In genomic region chr5:179974946-179975712, GRCh38 we compare ENCODE assay signal across 8 cellular contexts.
A peak's percentile ranks its signal among the peaks of the same experiment; 100 is the strongest.
DNase-seq lines count a peak whose midpoint lies in the region; ATAC-seq lines count a peak whose summit lies in the region.

No MANE protein-coding gene starts in this region.

- H2AFZ ChIP-seq in GM23248, result no peak overlapping the region

- no peak overlapping the region for H3K9ac ChIP-seq in GM23248

- H4K20me1 ChIP-seq in GM23248 (ENCODE audit: insufficient read depth), result no peaks in the 10 kb centered on the region

- H3K4me2 ChIP-seq in GM23248 (ENCODE audit: unreplicated experiment), result no peak overlapping the region

- DNase-seq in activated naive CD4-positive, alpha-beta T cell treated with anti-CD3 and anti-CD28 coated beads, Interleukin-2, amount 10 ng/mL, durations not matched to agents 7 days and 5 days, result peak; percentile 61
- no peak for DNase-seq in activated naive CD4-positive, alpha-beta T cell treated with anti-CD3 and anti-CD28 coated beads, Interleukin-2, amount 50 U/mL, for 16 hours
- DNase-seq in GM23248 (peak; percentile 22), MV-4-11 (lab: John Stamatoyannopoulos, UW) (peak; percentile 31), right cardiac atrium (peak in 2 of 3 donors; percentile 29 to 64)
- DNase-seq in activated CD4-positive, alpha-beta T cell treated with anti-CD3 and anti-CD28 coated beads, Interleukin-2, amount 50 U/mL, for 1 hour, result peak; percentile 12
- DNase-seq in stimulated activated CD8-positive, alpha-beta memory T cell treated with anti-CD3 and anti-CD28 coated beads, Interleukin-4, amount 100 ng/mL, for 48 hours, result peak; percentile 34

- no peaks in the 10 kb centered on the region for H3K9me2 ChIP-seq in GM23248 (ENCODE audit: insufficient read depth)

- intact Hi-C loops in right cardiac atrium (cut with DNase I), result no loop called here

- H3K27me3 ChIP-seq in GM23248 (replicated peaks; ENCODE audit: insufficient read depth), result no peaks in the 10 kb centered on the region
- H3K27me3 ChIP-seq in right cardiac atrium (ENCODE audit: control insufficient read depth, insufficient read depth), result no peaks in the 10 kb centered on the region

- no peak overlapping the region for H3K4me3 ChIP-seq in GM23248
- no peak overlapping the region for H3K4me3 ChIP-seq in right cardiac atrium (ENCODE audit: low read length)

- ATAC-seq in right cardiac atrium (peak; percentile 61 to 79), GM19328 (IDR thresholded peaks at IDR 0.05; ENCODE audit: unreplicated experiment) (no peak)

- no peaks in the 10 kb centered on the region for H3K9me3 Mint-ChIP-seq in activated naive CD4-positive, alpha-beta T cell treated with anti-CD3 and anti-CD28 coated beads, Interleukin-2, amount 10 ng/mL, durations not matched to agents 7 days and 5 days

- H3K27ac Mint-ChIP-seq in activated naive CD4-positive, alpha-beta T cell treated with anti-CD3 and anti-CD28 coated beads, Interleukin-2, amount 10 ng/mL, durations not matched to agents 7 days and 5 days, result no peak overlapping the region

- no peaks in the 10 kb centered on the region for H3K79me2 ChIP-seq in GM23248 (ENCODE audit: insufficient read depth)

- H3K4me3 Mint-ChIP-seq in activated naive CD4-positive, alpha-beta T cell treated with anti-CD3 and anti-CD28 coated beads, Interleukin-2, amount 10 ng/mL, durations not matched to agents 7 days and 5 days, result no peak overlapping the region

- no peaks in the 10 kb centered on the region for H3K36me3 Mint-ChIP-seq in activated naive CD4-positive, alpha-beta T cell treated with anti-CD3 and anti-CD28 coated beads, Interleukin-2, amount 10 ng/mL, durations not matched to agents 7 days and 5 days

- H3K4me1 ChIP-seq in GM23248 (ENCODE audit: insufficient read depth) (no peaks in the 10 kb centered on the region), right cardiac atrium (ENCODE audit: control insufficient read depth, insufficient read depth, low read length) (no peaks in the 10 kb centered on the region)

- H3K4me1 Mint-ChIP-seq in activated naive CD4-positive, alpha-beta T cell treated with anti-CD3 and anti-CD28 coated beads, Interleukin-2, amount 10 ng/mL, durations not matched to agents 7 days and 5 days, result peaks cover 11% of the 10 kb centered on the region

- H3K9me3 ChIP-seq in GM23248 (ENCODE audit: low read depth), result no peaks in the 10 kb centered on the region
- H3K9me3 ChIP-seq in right cardiac atrium (ENCODE audit: control insufficient read depth, low read length), result no peaks in the 10 kb centered on the region

- 86 to 89% methylated on average over 25 of the region's 25 CpGs for WGBS in GM23248 (ENCODE audit: low coverage in 1 of 2, low lambda C conversion rate in 2 of 2, missing lambda C conversion rate in 2 of 2), 2 experiments
- 75% methylated on average over 25 of the region's 25 CpGs for WGBS in right cardiac atrium

- H3F3A ChIP-seq in GM23248 (ENCODE audit: insufficient read depth), result no peaks in the 10 kb centered on the region

- no peaks in the 10 kb centered on the region for H3K27me3 Mint-ChIP-seq in activated naive CD4-positive, alpha-beta T cell treated with anti-CD3 and anti-CD28 coated beads, Interleukin-2, amount 10 ng/mL, durations not matched to agents 7 days and 5 days

- CTCF ChIA-PET in activated naive CD4-positive, alpha-beta T cell treated with anti-CD3 and anti-CD28 coated beads, Interleukin-2, amount 10 ng/mL, durations not matched to agents 7 days and 5 days (lab: Charles Lee), result interaction anchor here (0.6 to 1.9 kb wide), 2 partner anchors 173 to 337 kb away, joined by 3 to 8 read pairs; no protein-coding TSS in a partner anchor

- in situ Hi-C loops in GM23248 (cut with MboI), result no loop called here

- no peaks in the 10 kb centered on the region for H3K36me3 ChIP-seq in GM23248 (ENCODE audit: low read depth)

- H3K27ac ChIP-seq in GM23248 (no peak overlapping the region), right cardiac atrium (ENCODE audit: low read length) (no peak overlapping the region)
